In the genomic region with DNA sequence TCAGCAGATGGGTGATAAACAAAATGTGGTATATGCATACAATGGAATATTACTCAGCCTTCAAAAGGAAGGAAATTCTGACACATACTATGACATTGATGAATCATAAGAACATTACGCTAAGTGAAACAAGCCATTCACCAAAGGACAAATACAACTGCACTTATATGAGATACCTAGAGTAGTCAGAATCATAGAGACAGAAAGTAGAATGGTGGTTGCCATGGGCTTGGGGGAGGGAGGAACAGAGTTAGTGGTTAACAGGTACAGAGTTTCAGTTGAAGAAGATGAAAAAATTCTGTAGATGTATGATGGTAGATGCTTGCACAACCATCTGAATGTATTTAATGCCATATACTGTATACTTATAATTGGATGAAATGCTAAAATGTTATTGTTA, we compare ENCODE assay signal across 21 cellular contexts. TPM values are rescaled to one million over a fixed set of nuclear protein-coding genes. Genes with fewer than 3 reads are reported as not detected.
DNase-seq lines count a peak whose midpoint lies in the region; ATAC-seq, FAIRE-seq and TF ChIP-seq lines count a peak whose summit lies in the region.
"Had no signal": no experiment of that assay in that cellular context is flagged by ENCODE, and none has a peak within 500 bp of the region (broad histone marks: within the 10 kb centered on the region; RNA-seq: fewer than 3 reads in every experiment).

No MANE protein-coding gene starts in this region.

- no peak for TF ChIP-seq RAD21 in K562 (CRISPR knock-in tag; conservative IDR thresholded peaks at IDR 0.05 in 1 of 2, IDR thresholded peaks at IDR 0.05 in 1 of 2)

- H3K4me1 ChIP-seq in K562 (replicated peaks in 1 of 2; ENCODE audit: control insufficient read depth in 2 of 2, insufficient read depth in 2 of 2, low read length in 2 of 2) (no peaks in the 10 kb centered on the region), ovary (ENCODE audit: insufficient read depth) (no peaks in the 10 kb centered on the region)
- H3K4me1 ChIP-seq: A549, Caco-2 had no signal

- intact Hi-C loops in activated CD4-positive, alpha-beta memory T cell treated with anti-CD3 and anti-CD28 coated beads for 36 hours (cut with micrococcal nuclease): loop anchor here (5.0 kb wide), 1 partner anchor 606 kb away; no protein-coding TSS in a partner anchor
- intact Hi-C loops in K562 (cut with micrococcal nuclease) (no loop called here), ovary (cut with DNase I) (no loop called here)

- DNase-seq in activated CD4-positive, alpha-beta memory T cell treated with anti-CD3 and anti-CD28 coated beads for 36 hours: peak; percentile 34
- DNase-seq in activated CD4-positive, alpha-beta memory T cell treated with anti-CD3 and anti-CD28 coated beads, Interleukin-2, amount 10 ng/mL, durations not matched to agents 7 days and 5 days: no peak
- DNase-seq in D721Med (ENCODE audit: insufficient read length, low spot score) (no peak), HFFc6 (no peak), K562 (ENCODE audit: extremely low read depth in 1 of 4, low spot score in 3 of 4) (no peak), ovary (no peak)
- DNase-seq: Caco-2, GM23248, MG63, NCI-H1105, NCI-H1694 treated with DMSO at 0.1 percent for 48 hours, NCI-H446, PC-9 had no signal

- no peaks in the 10 kb centered on the region for H4K20me1 ChIP-seq in K562 (replicated peaks; ENCODE audit: control insufficient read depth, insufficient read depth, low read length)

- no peaks in the 10 kb centered on the region for H3K79me2 ChIP-seq in K562 (ENCODE audit: control insufficient read depth, insufficient read depth, low read length)

- peaks cover 7% of the 10 kb centered on the region for H3K9me3 Mint-ChIP-seq in activated CD4-positive, alpha-beta memory T cell treated with anti-CD3 and anti-CD28 coated beads for 36 hours
- peaks cover 7% of the 10 kb centered on the region for H3K9me3 Mint-ChIP-seq in activated CD4-positive, alpha-beta memory T cell treated with anti-CD3 and anti-CD28 coated beads, Interleukin-2, amount 10 ng/mL, durations not matched to agents 7 days and 5 days
- peaks cover 14% of the 10 kb centered on the region for H3K9me3 Mint-ChIP-seq in HFFc6

- TF ChIP-seq EP300 in K562 (IDR thresholded peaks at IDR 0.05; ENCODE audit: low read length) (no peak), ovary (IDR thresholded peaks at IDR 0.05) (no peak)

- no TSS peak for BruUV-seq in K562 (replicated peaks; lab: Mats Ljungman, UMichigan)

- POLR2A ChIA-PET in activated CD4-positive, alpha-beta memory T cell treated with anti-CD3 and anti-CD28 coated beads for 36 hours (lab: Charles Lee): no interaction called here
- POLR2A ChIA-PET in activated CD4-positive, alpha-beta memory T cell treated with anti-CD3 and anti-CD28 coated beads, Interleukin-2, amount 10 ng/mL, durations not matched to agents 7 days and 5 days (lab: Charles Lee): no interaction called here
- POLR2A ChIA-PET in K562 (lab: Yijun Ruan, JAX): no interaction called here

- H3K9me3 ChIP-seq in K562 (replicated peaks; ENCODE audit: control insufficient read depth, insufficient read depth, low read depth, low read length) (no peaks in the 10 kb centered on the region; the same call in none of the 2 replicates), ovary (no peaks in the 10 kb centered on the region)
- H3K9me3 ChIP-seq: A549, Caco-2, MG63 had no signal

- CTCF ChIA-PET in activated CD4-positive, alpha-beta memory T cell treated with anti-CD3 and anti-CD28 coated beads for 36 hours (lab: Charles Lee): no interaction called here
- CTCF ChIA-PET in activated CD4-positive, alpha-beta memory T cell treated with anti-CD3 and anti-CD28 coated beads, Interleukin-2, amount 10 ng/mL, durations not matched to agents 7 days and 5 days (lab: Charles Lee): no interaction called here
- CTCF ChIA-PET in K562 (lab: Yijun Ruan, JAX; ENCODE audit: low intra/inter-chr PET ratio): no interaction called here

- no peak for TF ChIP-seq CTCF in D721Med (IDR thresholded peaks at IDR 0.05; ENCODE audit: insufficient read depth, missing control alignments)
- TF ChIP-seq CTCF in HFFc6 (IDR thresholded peaks at IDR 0.05): no peak
- no peak for TF ChIP-seq CTCF in K562 (IDR thresholded peaks at IDR 0.05 in 2 of 3, conservative IDR thresholded peaks at IDR 0.05 in 1 of 3; ENCODE audit: insufficient read depth in 2 of 3, low read depth in 1 of 3, low read length in 3 of 3)
- TF ChIP-seq CTCF in ovary (IDR thresholded peaks at IDR 0.05): no peak

- no peak overlapping the region for H3K9ac ChIP-seq in K562 (ENCODE audit: insufficient read depth in 1 of 2, low read depth in 2 of 2, low read length in 2 of 2)
- H3K9ac ChIP-seq: GM23248, KMS-11 had no signal

- peaks cover 5% of the 10 kb centered on the region for H3K27me3 Mint-ChIP-seq in activated CD4-positive, alpha-beta memory T cell treated with anti-CD3 and anti-CD28 coated beads for 36 hours
- no peaks in the 10 kb centered on the region for H3K27me3 Mint-ChIP-seq in activated CD4-positive, alpha-beta memory T cell treated with anti-CD3 and anti-CD28 coated beads, Interleukin-2, amount 10 ng/mL, durations not matched to agents 7 days and 5 days
- no peaks in the 10 kb centered on the region for H3K27me3 Mint-ChIP-seq in HFFc6 (ENCODE audit: insufficient read depth)

- H3K36me3 ChIP-seq in K562 (ENCODE audit: control insufficient read depth, insufficient read depth, low read length) (no peaks in the 10 kb centered on the region), ovary (no peaks in the 10 kb centered on the region)
- H3K36me3 ChIP-seq: MG63 had no signal

- ATAC-seq in K562: no peak
- no peak for ATAC-seq in HG03571 (IDR thresholded peaks at IDR 0.05; ENCODE audit: unreplicated experiment)
- ATAC-seq: A549, HCT116, Right ventricle myocardium inferior had no signal

- no peaks in the 10 kb centered on the region for H3K4me1 Mint-ChIP-seq in activated CD4-positive, alpha-beta memory T cell treated with anti-CD3 and anti-CD28 coated beads for 36 hours (ENCODE audit: low read depth)
- H3K4me1 Mint-ChIP-seq in activated CD4-positive, alpha-beta memory T cell treated with anti-CD3 and anti-CD28 coated beads, Interleukin-2, amount 10 ng/mL, durations not matched to agents 7 days and 5 days: no peaks in the 10 kb centered on the region
- H3K4me1 Mint-ChIP-seq in HFFc6 (ENCODE audit: low read depth): peaks cover 72% of the 10 kb centered on the region

- no peaks in the 10 kb centered on the region for H3K36me3 Mint-ChIP-seq in activated CD4-positive, alpha-beta memory T cell treated with anti-CD3 and anti-CD28 coated beads for 36 hours
- H3K36me3 Mint-ChIP-seq in activated CD4-positive, alpha-beta memory T cell treated with anti-CD3 and anti-CD28 coated beads, Interleukin-2, amount 10 ng/mL, durations not matched to agents 7 days and 5 days (ENCODE audit: low read depth): no peaks in the 10 kb centered on the region
- H3K36me3 Mint-ChIP-seq in HFFc6 (ENCODE audit: low read depth): peaks cover 54% of the 10 kb centered on the region

- H3K4me3 Mint-ChIP-seq in activated CD4-positive, alpha-beta memory T cell treated with anti-CD3 and anti-CD28 coated beads for 36 hours: no peak overlapping the region
- H3K4me3 Mint-ChIP-seq in activated CD4-positive, alpha-beta memory T cell treated with anti-CD3 and anti-CD28 coated beads, Interleukin-2, amount 10 ng/mL, durations not matched to agents 7 days and 5 days: no peak overlapping the region
- no peak overlapping the region for H3K4me3 Mint-ChIP-seq in HFFc6

- H3K27ac ChIP-seq in K562 (ENCODE audit: extremely low read depth, low read depth, low read length) (no peak overlapping the region), ovary (no peak overlapping the region)
- H3K27ac ChIP-seq: A549, C4-2B, GM23248, KMS-11, PC-9 had no signal

- peak; percentile 92 for FAIRE-seq in D721Med (lab: Jason Lieb, UNC)
- FAIRE-seq in K562 (lab: Jason Lieb, UNC): no peak
- FAIRE-seq: A549, GM12891, GM19239 had no signal

- H3K4me3 ChIP-seq in K562 (no peak overlapping the region), ovary (no peak overlapping the region)
- H3K4me3 ChIP-seq: A549, GM23248, MG63, PC-9 had no signal

- WGBS in K562 (ENCODE audit: insufficient coverage, low coverage, missing lambda C conversion rate): 21% methylated on average over 1 of the region's 1 CpG
- WGBS in ovary, 3 donors: 88 to 94% (median 89%) methylated on average over 1 of the region's 1 CpG

- H3K9me1 ChIP-seq in K562 (ENCODE audit: control insufficient read depth, insufficient read depth, low read length): no peaks in the 10 kb centered on the region

- H3K27me3 ChIP-seq in K562 (ENCODE audit: control insufficient read depth in 2 of 2, insufficient read depth in 2 of 2, low read length in 2 of 2) (no peaks in the 10 kb centered on the region), ovary (no peaks in the 10 kb centered on the region)
- H3K27me3 ChIP-seq: MG63 had no signal

- TF ChIP-seq POLR2A in K562 (conservative IDR thresholded peaks at IDR 0.05) (no peak), ovary (IDR thresholded peaks at IDR 0.05) (no peak)

- in situ Hi-C loops in K562 (cut with MboI): no loop called here

- H2AFZ ChIP-seq in K562 (ENCODE audit: low read depth, low read length): no peak overlapping the region
- H2AFZ ChIP-seq: GM23248, PC-9 had no signal

- H3K27ac Mint-ChIP-seq in activated CD4-positive, alpha-beta memory T cell treated with anti-CD3 and anti-CD28 coated beads for 36 hours: no peak overlapping the region
- H3K27ac Mint-ChIP-seq in activated CD4-positive, alpha-beta memory T cell treated with anti-CD3 and anti-CD28 coated beads, Interleukin-2, amount 10 ng/mL, durations not matched to agents 7 days and 5 days: no peak overlapping the region
- peak overlapping the region; percentile 16; the same call in 1 of the 2 replicates for H3K27ac Mint-ChIP-seq in HFFc6

- no peak overlapping the region for H3K4me2 ChIP-seq in K562 (ENCODE audit: insufficient read depth, low read length)
- H3K4me2 ChIP-seq: A549, KMS-11, PC-9 had no signal

RNA-seq across cellular contexts. Expression of gene KCNK2, which starts 39.1 kb away (rescaled TPM):
- total RNA-seq in activated CD4-positive, alpha-beta memory T cell treated with anti-CD3 and anti-CD28 coated beads for 36 hours: not detected
- not detected for total RNA-seq in activated CD4-positive, alpha-beta memory T cell treated with anti-CD3 and anti-CD28 coated beads, Interleukin-2, amount 10 ng/mL, durations not matched to agents 7 days and 5 days
- 10 to 100 TPM; 50.1 to 93.1 (median 85.0) TPM for total RNA-seq in HFFc6 (2021; fragmentation: NEBNext Ultra II Directional; extraction: Animal tissue kit (Norgen Biotek cat#: 25700))
- total RNA-seq in K562 (2011; cell fraction: chromatin; rRNA removed; ENCODE audit: low replicate concordance): 0.40 and 0.69 TPM in 2 replicates
- not detected in 2 replicates for total RNA-seq in K562 (2011; cell fraction: nucleolus; rRNA removed)
- 0.44 TPM in 1 of 2 replicates, not detected in the other for total RNA-seq in K562 (2011; cell fraction: nucleoplasm; rRNA removed)
- total RNA-seq in K562 (2014; rRNA removed): not detected in 2 replicates
- total RNA-seq in K562 (2014; rRNA removed; fragmentation: Illumina TruSeq; extraction: Trizol): 0.04 TPM in 1 of 2 replicates, not detected in the other
- 0.08 TPM in 1 of 2 replicates, not detected in the other for total RNA-seq in K562 (2015; rRNA removed; fragmentation: Illumina TruSeq; extraction: Trizol)
- total RNA-seq in K562 (2021): 0.13 and 0.42 TPM in 2 replicates
- polyA plus RNA-seq in K562 (2011; rRNA removed): 0.04 and 0.20 TPM in 2 replicates
- 0.18 TPM in 1 of 2 replicates, not detected in the other for polyA plus RNA-seq in K562 (2011; cell fraction: cytosol; rRNA removed)
- 0.10 and 0.72 TPM in 2 replicates for polyA plus RNA-seq in K562 (2011; cell fraction: nucleus; rRNA removed)
- 0.08 and 0.09 TPM in 2 replicates for polyA plus RNA-seq in K562 (2012)
- 0.04 TPM in 1 of 2 replicates, not detected in the other for polyA plus RNA-seq in K562 (2014; fragmentation: Illumina TruSeq; extraction: Trizol)
- polyA plus RNA-seq in K562 (2014; fragmentation: Nextera tagmentation; extraction: Ambion mirVana): under 1 TPM; 0.06 to 0.07 TPM
- polyA plus RNA-seq in K562 (2014; rRNA removed): not detected in 2 replicates
- 0.28 and 1.3 TPM in 2 replicates for polyA minus RNA-seq in K562 (2011; rRNA and poly(A)+ RNA removed)
- polyA minus RNA-seq in K562 (2011; cell fraction: cytosol; rRNA and poly(A)+ RNA removed): not detected in 2 replicates
- 1.00 TPM in 1 of 2 replicates, not detected in the other for polyA minus RNA-seq in K562 (2011; cell fraction: nucleus; rRNA and poly(A)+ RNA removed)
- total RNA-seq in ovary: 10 to 100 TPM in 1 of 7 donors, 1 to 10 TPM in 5, under 1 TPM in 1; 0.83 to 13.0 (median 2.4) TPM
- polyA plus RNA-seq in ovary: under 1 TPM; 0.36 to 0.93 TPM
